Comparison of ENCODE assay signal across 8 cellular contexts in genomic region chr11:96197801-96198465, GRCh38.
DNase-seq lines count a peak whose midpoint lies in the region; ATAC-seq and TF ChIP-seq lines count a peak whose summit lies in the region.
"Had no signal": no experiment of that assay in that cellular context is flagged by ENCODE, and none has a peak within 500 bp of the region (broad histone marks: within the 10 kb centered on the region; RNA-seq: fewer than 3 reads in every experiment).

No MANE protein-coding gene starts in this region.

- ATAC-seq in GM19043 (IDR thresholded peaks at IDR 0.05; ENCODE audit: low read depth, unreplicated experiment) (peak; percentile 62), HG02840 (IDR thresholded peaks at IDR 0.05; ENCODE audit: low FRiP score, unreplicated experiment) (peak; percentile 76)

- no peak overlapping the region for H3K9ac ChIP-seq in neural progenitor cell

- H3K4me3 ChIP-seq in neural progenitor cell: no peak overlapping the region
- no peak overlapping the region for H3K4me3 ChIP-seq in testis
- H3K4me3 ChIP-seq: upper lobe of left lung had no signal

- H3F3A ChIP-seq in neural progenitor cell (ENCODE audit: low read depth): peaks cover 12% of the 10 kb centered on the region

- intact Hi-C loops in testis (cut with DNase I; ENCODE audit: low total_unique reads): no loop called here

- H3K27ac Mint-ChIP-seq in neural progenitor cell: peak overlapping the region; percentile 79
- no peak overlapping the region for H3K27ac Mint-ChIP-seq in endothelial cell (ENCODE audit: unreplicated experiment)

- H3K9me3 Mint-ChIP-seq in neural progenitor cell (peaks cover 9% of the 10 kb centered on the region), endothelial cell (ENCODE audit: unreplicated experiment) (no peaks in the 10 kb centered on the region)

- no peaks in the 10 kb centered on the region for H3K9me3 ChIP-seq in neural progenitor cell (ENCODE audit: low read depth)
- no peaks in the 10 kb centered on the region for H3K9me3 ChIP-seq in testis
- H3K9me3 ChIP-seq: upper lobe of left lung had no signal

- H3K27me3 Mint-ChIP-seq in neural progenitor cell (ENCODE audit: insufficient read depth, low read depth) (no peaks in the 10 kb centered on the region), endothelial cell (ENCODE audit: unreplicated experiment) (no peaks in the 10 kb centered on the region)

- peaks cover 60% of the 10 kb centered on the region for H3K4me1 Mint-ChIP-seq in neural progenitor cell
- peaks cover 18% of the 10 kb centered on the region for H3K4me1 Mint-ChIP-seq in endothelial cell (ENCODE audit: unreplicated experiment)

- H3K4me1 ChIP-seq in neural progenitor cell: peaks cover 53% of the 10 kb centered on the region
- peaks cover 26% of the 10 kb centered on the region for H3K4me1 ChIP-seq in testis

- H3K36me3 Mint-ChIP-seq in neural progenitor cell (peaks cover 18% of the 10 kb centered on the region), endothelial cell (ENCODE audit: low read depth, unreplicated experiment) (no peaks in the 10 kb centered on the region)

- H3K36me3 ChIP-seq in neural progenitor cell (no peaks in the 10 kb centered on the region), testis (ENCODE audit: low read depth, missing control alignments) (no peaks in the 10 kb centered on the region)
- H3K36me3 ChIP-seq: upper lobe of left lung had no signal

- H3K4me3 Mint-ChIP-seq in neural progenitor cell: no peak overlapping the region
- no peak overlapping the region for H3K4me3 Mint-ChIP-seq in endothelial cell (ENCODE audit: unreplicated experiment)

- no peak overlapping the region for H3K27ac ChIP-seq in neural progenitor cell
- no peak overlapping the region for H3K27ac ChIP-seq in testis

- H3K79me2 ChIP-seq in neural progenitor cell (ENCODE audit: low read depth): no peaks in the 10 kb centered on the region

- no peaks in the 10 kb centered on the region for H4K20me1 ChIP-seq in neural progenitor cell (ENCODE audit: low read depth)

- H3K27me3 ChIP-seq in neural progenitor cell (no peaks in the 10 kb centered on the region), testis (no peaks in the 10 kb centered on the region)
- H3K27me3 ChIP-seq: upper lobe of left lung had no signal

- DNase-seq in OCI-M2 (lab: John Stamatoyannopoulos, UW; ENCODE audit: unreplicated experiment) (peak; percentile 13), neural progenitor cell (ENCODE audit: low spot score) (no peak), endothelial cell (ENCODE audit: low spot score) (no peak), testis (no peak)
- DNase-seq in activated effector memory CD4-positive, alpha-beta T cell treated with Interleukin-2 at 50 U/mL for 16 hours: no peak
- DNase-seq: upper lobe of left lung had no signal

- TF ChIP-seq CTCF in neural progenitor cell (IDR thresholded peaks at IDR 0.05) (no peak), endothelial cell (IDR thresholded peaks at IDR 0.05; ENCODE audit: unreplicated experiment) (no peak), testis (IDR thresholded peaks at IDR 0.05) (no peak)

- whole genome bisulfite sequencing in testis, 2 donors: 90 to 100% methylated on average over 2 of the region's 2 CpGs

- no peak overlapping the region for H3K4me2 ChIP-seq in neural progenitor cell

- no peak for TF ChIP-seq POLR2A in testis (IDR thresholded peaks at IDR 0.05)

- H2AFZ ChIP-seq in neural progenitor cell (replicated peaks): no peak overlapping the region
